In the genomic region with DNA sequence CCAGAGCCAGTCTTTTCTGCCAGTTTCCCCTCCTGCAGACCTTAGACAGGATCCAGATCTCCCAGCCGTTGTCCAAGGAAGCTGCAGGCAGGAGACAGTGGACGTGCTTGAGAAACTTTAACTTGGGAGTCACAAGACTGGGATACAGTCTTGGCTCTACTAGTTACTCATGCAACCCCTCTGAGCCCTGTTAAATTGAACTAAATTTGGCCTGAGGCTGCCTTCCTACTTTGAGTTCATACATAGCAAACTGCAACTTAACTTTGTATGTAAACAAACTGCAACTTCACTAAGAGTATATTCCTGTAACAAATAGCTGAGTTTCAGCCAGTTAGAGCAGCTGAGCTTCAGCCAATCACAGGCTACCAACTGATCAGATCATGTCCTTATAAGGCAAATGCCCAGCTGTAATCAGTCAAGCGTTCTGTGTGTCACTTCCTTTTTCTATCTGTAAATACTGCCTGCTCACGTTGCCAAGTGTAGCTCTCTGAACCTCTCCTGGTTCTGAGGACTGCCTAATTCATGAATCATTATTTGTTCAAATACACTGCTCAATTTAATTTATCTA, we compare ENCODE assay signal across 9 cellular contexts.
DNase-seq lines count a peak whose midpoint lies in the region; ATAC-seq, FAIRE-seq and TF ChIP-seq lines count a peak whose summit lies in the region.
"Had no signal": no experiment of that assay in that cellular context is flagged by ENCODE, and none has a peak within 500 bp of the region (broad histone marks: within the 10 kb centered on the region; RNA-seq: fewer than 3 reads in every experiment).

No MANE protein-coding gene starts in this region.

- H2AFZ ChIP-seq in endothelial cell of umbilical vein (ENCODE audit: low read depth, low read length) (peak overlapping the region; percentile 52), osteoblast (ENCODE audit: low read length) (peak overlapping the region; percentile 32)

- CTCF ChIA-PET in endothelial cell of umbilical vein (lab: Charles Lee), result interaction anchor here (1.2 kb wide), 1 partner anchor 501 kb away, joined by 8 read pairs; no protein-coding TSS in a partner anchor

- intact Hi-C loops in endothelial cell of umbilical vein (cut with micrococcal nuclease), result no loop called here

- dilution Hi-C loops in endothelial cell of umbilical vein (cut with MboI; ENCODE audit: extremely low pct_ligation_motif_present, low sequenced_read_pairs), result no loop called here

- peak; percentile 74 for FAIRE-seq in endothelial cell of umbilical vein (lab: Jason Lieb, UNC)

- POLR2A ChIA-PET in endothelial cell of umbilical vein (lab: Charles Lee), result no interaction called here

- H3K79me2 ChIP-seq in endothelial cell of umbilical vein (ENCODE audit: control insufficient read depth, insufficient read depth, low read length) (no peaks in the 10 kb centered on the region), osteoblast (ENCODE audit: insufficient read depth, low read length) (no peaks in the 10 kb centered on the region)

- H3K4me2 ChIP-seq in endothelial cell of umbilical vein (ENCODE audit: insufficient read depth, low read length) (no peak overlapping the region), osteoblast (ENCODE audit: insufficient read depth, low read length) (no peak overlapping the region)

- H3K4me1 ChIP-seq in endothelial cell of umbilical vein (ENCODE audit: control insufficient read depth, extremely low read depth, insufficient read depth, low read length) (no peaks in the 10 kb centered on the region), osteoblast (ENCODE audit: insufficient read depth, low read length) (peaks cover 27% of the 10 kb centered on the region)

- ATAC-seq in GM21528 (IDR thresholded peaks at IDR 0.05; ENCODE audit: low FRiP score, unreplicated experiment) (no peak), HG02678 (IDR thresholded peaks at IDR 0.05; ENCODE audit: unreplicated experiment) (no peak)

- H3K9me1 ChIP-seq in endothelial cell of umbilical vein (replicated peaks; ENCODE audit: control insufficient read depth, extremely low read depth, insufficient read depth, low read length), result no peaks in the 10 kb centered on the region

- no peaks in the 10 kb centered on the region for H3K27me3 ChIP-seq in endothelial cell of umbilical vein (ENCODE audit: control insufficient read depth in 2 of 2, insufficient read depth in 2 of 2, low read length in 2 of 2)
- no peaks in the 10 kb centered on the region for H3K27me3 ChIP-seq in osteoblast (ENCODE audit: insufficient read depth, low read length)

- no peak for TF ChIP-seq CTCF in endothelial cell of umbilical vein (IDR thresholded peaks at IDR 0.05; ENCODE audit: extremely low read depth in 1 of 2, insufficient read depth in 1 of 2, low read depth in 1 of 2, low read length in 2 of 2)
- no peak for TF ChIP-seq CTCF in osteoblast (IDR thresholded peaks at IDR 0.05; ENCODE audit: extremely low read depth, low read depth, low read length)

- H3K9me3 ChIP-seq in endothelial cell of umbilical vein (replicated peaks; ENCODE audit: control insufficient read depth, insufficient read depth, low read length) (no peaks in the 10 kb centered on the region), osteoblast (ENCODE audit: low read depth, low read length) (no peaks in the 10 kb centered on the region)

- TSS peak; percentile 88 for BruUV-seq in endothelial cell of umbilical vein (replicated peaks; lab: Mats Ljungman, UMichigan)

- no peak overlapping the region for H3K9ac ChIP-seq in endothelial cell of umbilical vein (replicated peaks; ENCODE audit: extremely low read depth, insufficient read depth, low read length)

- DNase-seq in NCI-H2171 treated with DMSO at 0.1 percent for 48 hours (lab: John Stamatoyannopoulos, UW) (peak; percentile 61), NCI-H2171 (lab: John Stamatoyannopoulos, UW) (no peak), NCI-H446 treated with DMSO at 0.1 percent for 48 hours (lab: John Stamatoyannopoulos, UW) (peak; percentile 75), endothelial cell of umbilical vein (ENCODE audit: low read depth, low spot score) (peak; percentile 57), osteoblast (ENCODE audit: insufficient read length, low spot score, missing footprints) (peak; percentile 62)
- DNase-seq in stimulated activated naive CD4-positive, alpha-beta T cell (lab: John Stamatoyannopoulos, UW), result no peak
- DNase-seq: activated naive CD8-positive, alpha-beta T cell treated with anti-CD3 and anti-CD28 coated beads, Interleukin-2, amount 10 ng/mL, durations not matched to agents 7 days and 5 days had no signal

- no peak for TF ChIP-seq POLR2A in endothelial cell of umbilical vein (IDR thresholded peaks at IDR 0.05; ENCODE audit: low read depth, low read length)

- H3K36me3 ChIP-seq in endothelial cell of umbilical vein (ENCODE audit: control insufficient read depth in 2 of 2, extremely low read depth in 1 of 2, insufficient read depth in 2 of 2, low read length in 2 of 2), result no peaks in the 10 kb centered on the region
- no peaks in the 10 kb centered on the region for H3K36me3 ChIP-seq in osteoblast (ENCODE audit: insufficient read depth, low read length)

- no peaks in the 10 kb centered on the region for H4K20me1 ChIP-seq in endothelial cell of umbilical vein (replicated peaks; ENCODE audit: control insufficient read depth, extremely low read depth, insufficient read depth, low read length)
- H4K20me1 ChIP-seq in osteoblast (ENCODE audit: insufficient read depth, low read length), result no peaks in the 10 kb centered on the region

- H3K4me3 ChIP-seq in endothelial cell of umbilical vein (replicated peaks in 1 of 3; ENCODE audit: insufficient read depth in 1 of 3, low read depth in 1 of 3, low read length in 3 of 3), result no peak overlapping the region
- no peak overlapping the region for H3K4me3 ChIP-seq in osteoblast (ENCODE audit: insufficient read depth, low read length)

- peak overlapping the region; percentile 73 for H3K27ac ChIP-seq in endothelial cell of umbilical vein (ENCODE audit: insufficient read depth, low read depth, low read length)
- H3K27ac ChIP-seq in osteoblast (ENCODE audit: low read depth, low read length), result peak overlapping the region; percentile 92

TF ChIP-seq in endothelial cell of umbilical vein, 7 proteins besides CTCF, POLR2A, EP300 and RAD21:
- peak; percentile 26 for TF ChIP-seq JUN (IDR thresholded peaks at IDR 0.05; ENCODE audit: borderline replicate concordance, insufficient read depth, insufficient read length, low read depth)
- peak; percentile 23 for TF ChIP-seq POLR2AphosphoS5 (IDR thresholded peaks at IDR 0.05; ENCODE audit: insufficient read depth, low read depth, low read length)
- TF ChIP-seq, protein P1, sequence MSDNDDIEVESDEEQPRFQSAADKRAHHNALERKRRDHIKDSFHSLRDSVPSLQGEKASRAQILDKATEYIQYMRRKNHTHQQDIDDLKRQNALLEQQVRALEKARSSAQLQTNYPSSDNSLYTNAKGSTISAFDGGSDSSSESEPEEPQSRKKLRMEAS (IDR thresholded peaks at IDR 0.05; ENCODE audit: insufficient read depth, insufficient read length), result no peak
- TF ChIP-seq FOS (IDR thresholded peaks at IDR 0.05; ENCODE audit: borderline replicate concordance, insufficient read depth, low read length), result peak; percentile 51
- no peak for TF ChIP-seq MYC (IDR thresholded peaks at IDR 0.05; ENCODE audit: low read depth, low read length)
- TF ChIP-seq EZH2 (IDR thresholded peaks at IDR 0.05; ENCODE audit: borderline replicate concordance, low read depth, low read length, severe bottlenecking), result no peak
- peak; percentile 34 for TF ChIP-seq GATA2 (IDR thresholded peaks at IDR 0.05; ENCODE audit: insufficient read depth, insufficient read length, low read depth, low read length)

Comparison
In these comparisons a context has a peak if more than half of its experiments do, and no peak if none do; other contexts are left out.
1. DNase-seq: peak in NCI-H2171 treated with DMSO at 0.1 percent for 48 hours (single experiment), NCI-H446 treated with DMSO at 0.1 percent for 48 hours (single experiment), endothelial cell of umbilical vein (single experiment) and osteoblast (single experiment); none in NCI-H2171 (single experiment) and stimulated activated naive CD4-positive, alpha-beta T cell (0 of 6).